Comparison of ENCODE assay signal across 17 cellular contexts in genomic region chr10:44636625-44637024, GRCh38.
DNase-seq lines count a peak whose midpoint lies in the region; ATAC-seq, FAIRE-seq and TF ChIP-seq lines count a peak whose summit lies in the region.
"Had no signal": no experiment of that assay in that cellular context is flagged by ENCODE, and none has a peak within 500 bp of the region (broad histone marks: within the 10 kb centered on the region; RNA-seq: fewer than 3 reads in every experiment).

No MANE protein-coding gene starts in this region.

- no peak for DNase-seq in HepG2 (ENCODE audit: low spot score)
- DNase-seq in right lobe of liver, result no peak
- DNase-seq in PC-3, result peak; percentile 69
- no peak for DNase-seq in osteoblast (ENCODE audit: insufficient read length, low spot score, missing footprints)
- no peak for DNase-seq in left lung
- DNase-seq in cerebellum (ENCODE audit: low spot score), result no peak
- DNase-seq: ACHN; CD4-positive, CD25-positive, alpha-beta regulatory T cell; DND-41; GDM1 had no signal

- no peak for FAIRE-seq in HepG2 (lab: Jason Lieb, UNC)
- FAIRE-seq: GM12892, GM19239, H1 had no signal

- no TSS peak for BruUV-seq in HepG2 (replicated peaks; lab: Mats Ljungman, UMichigan)
- BruUV-seq in PC-3 (replicated peaks; lab: Mats Ljungman, UMichigan), result no TSS peak

- H3K79me2 ChIP-seq in HepG2 (ENCODE audit: insufficient read depth, low read length) (no peaks in the 10 kb centered on the region), PC-3 (ENCODE audit: low read length) (no peaks in the 10 kb centered on the region), osteoblast (ENCODE audit: insufficient read depth, low read length) (no peaks in the 10 kb centered on the region)

- 0 out of 2 replicates have a peak, but pooled peaks cover 3% of the 10 kb centered on the region for H3K9me2 ChIP-seq in PC-3 (replicated peaks; ENCODE audit: low read length)

- H3K36me3 ChIP-seq in HepG2 (replicated peaks in 1 of 2; ENCODE audit: control insufficient read depth in 1 of 2, insufficient read depth in 2 of 2, low read length in 2 of 2) (no peaks in the 10 kb centered on the region), right lobe of liver (no peaks in the 10 kb centered on the region), PC-3 (ENCODE audit: low read depth, low read length) (no peaks in the 10 kb centered on the region), osteoblast (ENCODE audit: insufficient read depth, low read length) (no peaks in the 10 kb centered on the region), left lung (no peaks in the 10 kb centered on the region)
- H3K36me3 ChIP-seq: BLaER1 treated with 17β-estradiol and CSF1 and Interleukin-3, amounts not matched to agents 10 nM and 100 nM; HAP-1 had no signal

- H2AFZ ChIP-seq in HepG2 (ENCODE audit: low read length), result no peak overlapping the region
- H2AFZ ChIP-seq in PC-3 (ENCODE audit: low read length), result no peak overlapping the region
- peak overlapping the region; percentile 24 for H2AFZ ChIP-seq in osteoblast (ENCODE audit: low read length)

- H3K9me3 ChIP-seq in HepG2 (ENCODE audit: low read length), result no peaks in the 10 kb centered on the region
- H3K9me3 ChIP-seq in right lobe of liver, result no peaks in the 10 kb centered on the region
- H3K9me3 ChIP-seq in PC-3 (ENCODE audit: low read length), result no peaks in the 10 kb centered on the region
- no peaks in the 10 kb centered on the region for H3K9me3 ChIP-seq in osteoblast (ENCODE audit: low read depth, low read length)
- peaks cover 0 to 6% of the 10 kb centered on the region in 2 donors for H3K9me3 ChIP-seq in left lung
- H3K9me3 ChIP-seq: HAP-1 had no signal

- TF ChIP-seq POLR2A in HepG2 (IDR thresholded peaks at IDR 0.05; ENCODE audit: insufficient read depth in 1 of 2, low read depth in 2 of 2, low read length in 2 of 2) (no peak), right lobe of liver (IDR thresholded peaks at IDR 0.05) (no peak)

- no peak for ATAC-seq in HepG2
- ATAC-seq in right lobe of liver, result no peak
- ATAC-seq in PC-3, result no peak
- ATAC-seq in left lung, result no peak
- ATAC-seq in HG02623 (IDR thresholded peaks at IDR 0.05; ENCODE audit: unreplicated experiment), result no peak

- TF ChIP-seq EP300 in HepG2 (IDR thresholded peaks at IDR 0.05; ENCODE audit: low read depth in 2 of 2, low read length in 2 of 2) (no peak), HepG2 (CRISPR knock-in tag; IDR thresholded peaks at IDR 0.05; ENCODE audit: borderline replicate concordance) (no peak)

- H3K4me2 ChIP-seq in HepG2 (ENCODE audit: low read depth, low read length), result no peak overlapping the region
- H3K4me2 ChIP-seq in PC-3 (ENCODE audit: low read length), result no peak overlapping the region
- no peak overlapping the region for H3K4me2 ChIP-seq in osteoblast (ENCODE audit: insufficient read depth, low read length)
- H3K4me2 ChIP-seq: BLaER1 treated with 17β-estradiol and CSF1 and Interleukin-3, amounts not matched to agents 10 nM and 100 nM; KMS-11 had no signal

- no peak overlapping the region for H3K4me3 ChIP-seq in HepG2 (replicated peaks in 1 of 3; ENCODE audit: insufficient read depth in 1 of 3, low read depth in 2 of 3, low read length in 3 of 3)
- H3K4me3 ChIP-seq in right lobe of liver, result no peak overlapping the region
- H3K4me3 ChIP-seq in PC-3 (ENCODE audit: low read length), result no peak overlapping the region
- no peak overlapping the region for H3K4me3 ChIP-seq in osteoblast (ENCODE audit: insufficient read depth, low read length)
- no peak overlapping the region for H3K4me3 ChIP-seq in left lung
- H3K4me3 ChIP-seq: BLaER1 treated with 17β-estradiol and CSF1 and Interleukin-3, amounts not matched to agents 10 nM and 100 nM; HAP-1 had no signal

- CTCF ChIA-PET in HepG2 (lab: Yijun Ruan, JAX; ENCODE audit: low intra/inter-chr PET ratio, low total read pairs), result no interaction called here
- CTCF ChIA-PET in PC-3 (lab: Charles Lee), result no interaction called here

- no peaks in the 10 kb centered on the region for H3K4me1 ChIP-seq in HepG2 (ENCODE audit: insufficient read depth, low read length)
- H3K4me1 ChIP-seq in right lobe of liver, result no peaks in the 10 kb centered on the region
- H3K4me1 ChIP-seq in PC-3 (ENCODE audit: insufficient read depth, low read length), result peaks cover 15% of the 10 kb centered on the region
- H3K4me1 ChIP-seq in osteoblast (ENCODE audit: insufficient read depth, low read length), result no peaks in the 10 kb centered on the region
- no peaks in the 10 kb centered on the region for H3K4me1 ChIP-seq in left lung
- H3K4me1 ChIP-seq: HAP-1 had no signal

- intact Hi-C loops in HepG2 (cut with micrococcal nuclease; ENCODE audit: unreplicated experiment) (no loop called here), right lobe of liver (cut with DNase I) (no loop called here), PC-3 (cut with micrococcal nuclease) (no loop called here), left lung (cut with DNase I) (no loop called here)

- H3K9ac ChIP-seq in HepG2 (ENCODE audit: insufficient read depth, low read depth, low read length), result no peak overlapping the region
- H3K9ac ChIP-seq in PC-3 (ENCODE audit: low read length), result no peak overlapping the region
- H3K9ac ChIP-seq: BLaER1 treated with 17β-estradiol and CSF1 and Interleukin-3, amounts not matched to agents 10 nM and 100 nM; KMS-11 had no signal

- H3K27ac ChIP-seq in HepG2 (ENCODE audit: extremely low read length, insufficient read depth, low read length) (no peak overlapping the region), right lobe of liver (no peak overlapping the region), PC-3 (ENCODE audit: low read length) (no peak overlapping the region), osteoblast (ENCODE audit: low read depth, low read length) (no peak overlapping the region), left lung (no peak overlapping the region)
- H3K27ac ChIP-seq: BLaER1 treated with 17β-estradiol and CSF1 and Interleukin-3, amounts not matched to agents 10 nM and 100 nM; KMS-11 had no signal

- H4K20me1 ChIP-seq in HepG2 (ENCODE audit: insufficient read depth, low read length), result no peaks in the 10 kb centered on the region
- no peaks in the 10 kb centered on the region for H4K20me1 ChIP-seq in PC-3 (ENCODE audit: low read length)
- H4K20me1 ChIP-seq in osteoblast (ENCODE audit: insufficient read depth, low read length), result no peaks in the 10 kb centered on the region
- H4K20me1 ChIP-seq: BLaER1 treated with 17β-estradiol and CSF1 and Interleukin-3, amounts not matched to agents 10 nM and 100 nM had no signal

- TF ChIP-seq CTCF in HepG2 (CRISPR knock-in tag; IDR thresholded peaks at IDR 0.05) (no peak), right lobe of liver (IDR thresholded peaks at IDR 0.05) (no peak), PC-3 (conservative IDR thresholded peaks at IDR 0.05; ENCODE audit: low read depth, low read length) (no peak), osteoblast (IDR thresholded peaks at IDR 0.05; ENCODE audit: extremely low read depth, low read depth, low read length) (no peak), left lung (IDR thresholded peaks at IDR 0.05) (no peak)

- WGBS in HepG2 (ENCODE audit: low lambda C conversion rate), result 0% methylated on average over 3 of the region's 3 CpGs
- WGBS in right lobe of liver (ENCODE audit: insufficient coverage, low coverage, low lambda C conversion rate, missing lambda C conversion rate), result 59% methylated on average over 3 of the region's 3 CpGs

- H3K27me3 ChIP-seq in HepG2 (ENCODE audit: control insufficient read depth in 1 of 2, insufficient read depth in 2 of 2, low read length in 2 of 2) (no peaks in the 10 kb centered on the region; a peak in 1 of 5 replicates), right lobe of liver (no peaks in the 10 kb centered on the region), PC-3 (ENCODE audit: low read length) (no peaks in the 10 kb centered on the region), osteoblast (ENCODE audit: insufficient read depth, low read length) (no peaks in the 10 kb centered on the region), left lung (no peaks in the 10 kb centered on the region)
- H3K27me3 ChIP-seq: BLaER1 treated with 17β-estradiol and CSF1 and Interleukin-3, amounts not matched to agents 10 nM and 100 nM had no signal

- POLR2A ChIA-PET in HepG2 (lab: Yijun Ruan, JAX), result no interaction called here
- POLR2A ChIA-PET in PC-3 (lab: Charles Lee; ENCODE audit: unreplicated experiment), result no interaction called here

- in situ Hi-C loops in HepG2 (cut with HindIII; ENCODE audit: extremely low pct_ligation_motif_present, low pct_unique_long_range_greater_than_20kb), result no loop called here

- no peaks in the 10 kb centered on the region for H3F3A ChIP-seq in PC-3 (ENCODE audit: low read length, unreplicated experiment)

- TF ChIP-seq RAD21 in HepG2 (CRISPR knock-in tag; IDR thresholded peaks at IDR 0.05), result no peak

TF ChIP-seq in HepG2, 621 proteins besides CTCF, POLR2A, EP300 and RAD21:
- TF ChIP-seq AHR (CRISPR knock-in tag; IDR thresholded peaks at IDR 0.05) (no peak), CREB1 (IDR thresholded peaks at IDR 0.05) (peak; percentile 69), CREB1 (CRISPR knock-in tag; IDR thresholded peaks at IDR 0.05) (no peak)
